1 cellular context compared by ENCODE assay signal in the genomic region with DNA sequence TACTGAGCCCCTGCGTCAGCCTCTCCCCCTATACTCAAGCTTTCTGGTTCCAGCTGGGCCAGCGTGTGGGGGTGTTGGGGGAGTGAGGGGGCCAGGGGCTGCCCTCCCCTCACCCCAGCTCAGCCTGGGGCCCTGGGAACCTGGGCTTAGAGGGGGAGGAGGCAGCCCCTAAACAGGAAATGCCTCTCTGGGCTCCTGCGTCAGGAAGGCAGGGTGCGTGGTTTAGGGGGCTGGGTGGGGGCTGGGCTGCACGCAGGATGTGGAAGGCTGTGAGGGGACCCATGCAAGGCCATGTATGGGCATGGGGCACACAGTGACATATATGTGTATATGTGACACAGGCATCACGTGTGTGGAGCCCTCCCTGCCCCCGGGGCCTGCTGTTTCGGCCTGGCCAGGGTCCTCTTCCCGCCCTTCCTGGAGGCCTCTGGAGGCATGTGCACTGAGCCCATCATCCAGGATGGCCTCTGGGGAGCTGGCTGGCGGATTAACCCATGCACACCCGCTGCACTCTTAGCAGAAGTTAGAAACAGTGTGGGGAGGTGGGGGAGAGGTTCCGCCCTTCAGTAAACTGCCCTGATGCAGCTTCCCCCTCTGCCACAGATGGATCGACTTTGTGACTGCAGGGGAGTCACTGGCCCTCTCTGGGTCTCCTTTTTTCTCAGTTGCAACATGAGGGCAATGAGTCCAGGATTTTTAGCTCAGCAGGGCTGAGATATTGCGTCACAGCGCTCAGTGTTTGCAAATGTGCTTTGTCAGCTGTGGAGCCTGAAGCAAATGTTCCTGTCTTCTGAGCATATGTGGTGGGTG.
A peak's percentile ranks its signal among the peaks of the same experiment; 100 is the strongest.
TF ChIP-seq lines count a peak whose summit lies in the region.

No MANE protein-coding gene starts in this region.

TF ChIP-seq in HepG2, 621 proteins besides CTCF, POLR2A, EP300 and RAD21 (continued from another document and continues in another):
- TF ChIP-seq, protein P1, sequence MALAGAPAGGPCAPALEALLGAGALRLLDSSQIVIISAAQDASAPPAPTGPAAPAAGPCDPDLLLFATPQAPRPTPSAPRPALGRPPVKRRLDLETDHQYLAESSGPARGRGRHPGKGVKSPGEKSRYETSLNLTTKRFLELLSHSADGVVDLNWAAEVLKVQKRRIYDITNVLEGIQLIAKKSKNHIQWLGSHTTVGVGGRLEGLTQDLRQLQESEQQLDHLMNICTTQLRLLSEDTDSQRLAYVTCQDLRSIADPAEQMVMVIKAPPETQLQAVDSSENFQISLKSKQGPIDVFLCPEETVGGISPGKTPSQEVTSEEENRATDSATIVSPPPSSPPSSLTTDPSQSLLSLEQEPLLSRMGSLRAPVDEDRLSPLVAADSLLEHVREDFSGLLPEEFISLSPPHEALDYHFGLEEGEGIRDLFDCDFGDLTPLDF (CRISPR knock-in tag; IDR thresholded peaks at IDR 0.05): 0 out of 2 replicates have a peak, but pooled peaks have one; percentile 18
- TF ChIP-seq ZNF10 (CRISPR knock-in tag; IDR thresholded peaks at IDR 0.05; ENCODE audit: borderline replicate concordance, low read depth) (no peak), KLF16 (CRISPR knock-in tag; IDR thresholded peaks at IDR 0.05) (no peak), ZFP36L1 (CRISPR knock-in tag; IDR thresholded peaks at IDR 0.05) (no peak), ZNF24 (IDR thresholded peaks at IDR 0.05) (no peak), PITX1 (CRISPR knock-in tag; IDR thresholded peaks at IDR 0.05) (no peak), SIN3A (IDR thresholded peaks at IDR 0.05; ENCODE audit: borderline replicate concordance, low read depth, low read length) (no peak), ZNF878 (CRISPR knock-in tag; IDR thresholded peaks at IDR 0.05) (no peak), GFI1 (CRISPR knock-in tag; IDR thresholded peaks at IDR 0.05; ENCODE audit: borderline replicate concordance) (0 out of 2 replicates have a peak, but pooled peaks have one; percentile 9), AGO1 (IDR thresholded peaks at IDR 0.05; ENCODE audit: low read depth, low read length, poor library complexity, severe bottlenecking) (no peak), CEBPG (CRISPR knock-in tag; IDR thresholded peaks at IDR 0.05) (peak; percentile 95), ZNF577 (CRISPR knock-in tag; IDR thresholded peaks at IDR 0.05; ENCODE audit: borderline replicate concordance, low read depth) (no peak), RARG (CRISPR knock-in tag; IDR thresholded peaks at IDR 0.05; ENCODE audit: low read depth) (no peak), ZNF207 (IDR thresholded peaks at IDR 0.05; ENCODE audit: borderline replicate concordance) (no peak), MTF1 (CRISPR knock-in tag; IDR thresholded peaks at IDR 0.05) (no peak), ZBTB20 (CRISPR knock-in tag; IDR thresholded peaks at IDR 0.05; ENCODE audit: borderline replicate concordance, low read depth) (no peak), TCF7 (IDR thresholded peaks at IDR 0.05; ENCODE audit: low read depth) (no peak), YEATS2 (CRISPR knock-in tag; IDR thresholded peaks at IDR 0.05; ENCODE audit: borderline replicate concordance) (0 out of 2 replicates have a peak, but pooled peaks have one; percentile 55), SKI (IDR thresholded peaks at IDR 0.05; ENCODE audit: partially characterized antibody) (no peak), DMAP1 (CRISPR knock-in tag; IDR thresholded peaks at IDR 0.05) (0 out of 2 replicates have a peak, but pooled peaks have one; percentile 15), GABPB1 (CRISPR knock-in tag; IDR thresholded peaks at IDR 0.05) (0 out of 2 replicates have a peak, but pooled peaks have one; percentile 7), ZFP82 (CRISPR knock-in tag; IDR thresholded peaks at IDR 0.05; ENCODE audit: borderline replicate concordance) (no peak), SALL2 (CRISPR knock-in tag; IDR thresholded peaks at IDR 0.05) (no peak), FOSL1 (CRISPR knock-in tag; IDR thresholded peaks at IDR 0.05; ENCODE audit: borderline replicate concordance) (no peak), ZNF605 (CRISPR knock-in tag; IDR thresholded peaks at IDR 0.05) (peak; percentile 21; the same call in 1 of the 2 replicates), DNMT3B (CRISPR knock-in tag; conservative IDR thresholded peaks at IDR 0.05) (no peak), ZNF180 (CRISPR knock-in tag; IDR thresholded peaks at IDR 0.05; ENCODE audit: borderline replicate concordance, low read depth) (no peak), KDM6A (CRISPR knock-in tag; IDR thresholded peaks at IDR 0.05; ENCODE audit: low read depth) (no peak), FIP1L1 (IDR thresholded peaks at IDR 0.05; ENCODE audit: borderline replicate concordance, insufficient read depth, low read depth, low read length) (no peak), ZFY (CRISPR knock-in tag; IDR thresholded peaks at IDR 0.05) (peak; percentile 74), ZNF496 (CRISPR knock-in tag; IDR thresholded peaks at IDR 0.05; ENCODE audit: insufficient replicate concordance) (no peak), KLF15 (CRISPR knock-in tag; IDR thresholded peaks at IDR 0.05; ENCODE audit: borderline replicate concordance) (no peak), ZNF543 (CRISPR knock-in tag; IDR thresholded peaks at IDR 0.05) (0 out of 2 replicates have a peak, but pooled peaks have one; percentile 26), ZNF44 (CRISPR knock-in tag; IDR thresholded peaks at IDR 0.05) (no peak), GABPA (IDR thresholded peaks at IDR 0.05; ENCODE audit: low read depth, low read length) (no peak), GABPA (CRISPR knock-in tag; IDR thresholded peaks at IDR 0.05; ENCODE audit: low read depth) (no peak), RFXAP (CRISPR knock-in tag; IDR thresholded peaks at IDR 0.05; ENCODE audit: borderline replicate concordance) (no peak), ZSCAN20 (CRISPR knock-in tag; IDR thresholded peaks at IDR 0.05; ENCODE audit: borderline replicate concordance) (no peak), KAT2B (IDR thresholded peaks at IDR 0.05; ENCODE audit: borderline replicate concordance, low read depth, low read length) (no peak), FOXA3 (CRISPR knock-in tag; IDR thresholded peaks at IDR 0.05) (0 out of 2 replicates have a peak, but pooled peaks have one; percentile 21)
- TF ChIP-seq, protein P2, sequence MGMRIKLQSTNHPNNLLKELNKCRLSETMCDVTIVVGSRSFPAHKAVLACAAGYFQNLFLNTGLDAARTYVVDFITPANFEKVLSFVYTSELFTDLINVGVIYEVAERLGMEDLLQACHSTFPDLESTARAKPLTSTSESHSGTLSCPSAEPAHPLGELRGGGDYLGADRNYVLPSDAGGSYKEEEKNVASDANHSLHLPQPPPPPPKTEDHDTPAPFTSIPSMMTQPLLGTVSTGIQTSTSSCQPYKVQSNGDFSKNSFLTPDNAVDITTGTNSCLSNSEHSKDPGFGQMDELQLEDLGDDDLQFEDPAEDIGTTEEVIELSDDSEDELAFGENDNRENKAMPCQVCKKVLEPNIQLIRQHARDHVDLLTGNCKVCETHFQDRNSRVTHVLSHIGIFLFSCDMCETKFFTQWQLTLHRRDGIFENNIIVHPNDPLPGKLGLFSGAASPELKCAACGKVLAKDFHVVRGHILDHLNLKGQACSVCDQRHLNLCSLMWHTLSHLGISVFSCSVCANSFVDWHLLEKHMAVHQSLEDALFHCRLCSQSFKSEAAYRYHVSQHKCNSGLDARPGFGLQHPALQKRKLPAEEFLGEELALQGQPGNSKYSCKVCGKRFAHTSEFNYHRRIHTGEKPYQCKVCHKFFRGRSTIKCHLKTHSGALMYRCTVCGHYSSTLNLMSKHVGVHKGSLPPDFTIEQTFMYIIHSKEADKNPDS (CRISPR knock-in tag; IDR thresholded peaks at IDR 0.05): no peak
- TF ChIP-seq, protein P3, sequence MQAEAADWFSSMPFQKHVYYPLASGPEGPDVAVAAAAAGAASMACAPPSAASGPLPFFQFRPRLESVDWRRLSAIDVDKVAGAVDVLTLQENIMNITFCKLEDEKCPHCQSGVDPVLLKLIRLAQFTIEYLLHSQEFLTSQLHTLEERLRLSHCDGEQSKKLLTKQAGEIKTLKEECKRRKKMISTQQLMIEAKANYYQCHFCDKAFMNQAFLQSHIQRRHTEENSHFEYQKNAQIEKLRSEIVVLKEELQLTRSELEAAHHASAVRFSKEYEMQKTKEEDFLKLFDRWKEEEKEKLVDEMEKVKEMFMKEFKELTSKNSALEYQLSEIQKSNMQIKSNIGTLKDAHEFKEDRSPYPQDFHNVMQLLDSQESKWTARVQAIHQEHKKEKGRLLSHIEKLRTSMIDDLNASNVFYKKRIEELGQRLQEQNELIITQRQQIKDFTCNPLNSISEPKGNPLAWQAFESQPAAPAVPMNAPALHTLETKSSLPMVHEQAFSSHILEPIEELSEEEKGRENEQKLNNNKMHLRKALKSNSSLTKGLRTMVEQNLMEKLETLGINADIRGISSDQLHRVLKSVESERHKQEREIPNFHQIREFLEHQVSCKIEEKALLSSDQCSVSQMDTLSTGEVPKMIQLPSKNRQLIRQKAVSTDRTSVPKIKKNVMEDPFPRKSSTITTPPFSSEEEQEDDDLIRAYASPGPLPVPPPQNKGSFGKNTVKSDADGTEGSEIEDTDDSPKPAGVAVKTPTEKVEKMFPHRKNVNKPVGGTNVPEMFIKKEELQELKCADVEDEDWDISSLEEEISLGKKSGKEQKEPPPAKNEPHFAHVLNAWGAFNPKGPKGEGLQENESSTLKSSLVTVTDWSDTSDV (CRISPR knock-in tag; IDR thresholded peaks at IDR 0.05): no peak
- TF ChIP-seq, protein P4, sequence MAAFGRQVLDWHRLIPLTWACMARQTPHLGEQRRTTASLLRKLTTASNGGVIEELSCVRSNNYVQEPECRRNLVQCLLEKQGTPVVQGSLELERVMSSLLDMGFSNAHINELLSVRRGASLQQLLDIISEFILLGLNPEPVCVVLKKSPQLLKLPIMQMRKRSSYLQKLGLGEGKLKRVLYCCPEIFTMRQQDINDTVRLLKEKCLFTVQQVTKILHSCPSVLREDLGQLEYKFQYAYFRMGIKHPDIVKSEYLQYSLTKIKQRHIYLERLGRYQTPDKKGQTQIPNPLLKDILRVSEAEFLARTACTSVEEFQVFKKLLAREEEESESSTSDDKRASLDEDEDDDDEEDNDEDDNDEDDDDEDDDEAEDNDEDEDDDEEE (CRISPR knock-in tag; IDR thresholded peaks at IDR 0.05): no peak
- TF ChIP-seq, protein P5, sequence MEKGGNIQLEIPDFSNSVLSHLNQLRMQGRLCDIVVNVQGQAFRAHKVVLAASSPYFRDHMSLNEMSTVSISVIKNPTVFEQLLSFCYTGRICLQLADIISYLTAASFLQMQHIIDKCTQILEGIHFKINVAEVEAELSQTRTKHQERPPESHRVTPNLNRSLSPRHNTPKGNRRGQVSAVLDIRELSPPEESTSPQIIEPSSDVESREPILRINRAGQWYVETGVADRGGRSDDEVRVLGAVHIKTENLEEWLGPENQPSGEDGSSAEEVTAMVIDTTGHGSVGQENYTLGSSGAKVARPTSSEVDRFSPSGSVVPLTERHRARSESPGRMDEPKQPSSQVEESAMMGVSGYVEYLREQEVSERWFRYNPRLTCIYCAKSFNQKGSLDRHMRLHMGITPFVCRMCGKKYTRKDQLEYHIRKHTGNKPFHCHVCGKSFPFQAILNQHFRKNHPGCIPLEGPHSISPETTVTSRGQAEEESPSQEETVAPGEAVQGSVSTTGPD (CRISPR knock-in tag; IDR thresholded peaks at IDR 0.05): no peak
- TF ChIP-seq, protein P6, sequence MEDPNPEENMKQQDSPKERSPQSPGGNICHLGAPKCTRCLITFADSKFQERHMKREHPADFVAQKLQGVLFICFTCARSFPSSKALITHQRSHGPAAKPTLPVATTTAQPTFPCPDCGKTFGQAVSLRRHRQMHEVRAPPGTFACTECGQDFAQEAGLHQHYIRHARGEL (CRISPR knock-in tag; IDR thresholded peaks at IDR 0.05): no peak
- TF ChIP-seq, protein P7, sequence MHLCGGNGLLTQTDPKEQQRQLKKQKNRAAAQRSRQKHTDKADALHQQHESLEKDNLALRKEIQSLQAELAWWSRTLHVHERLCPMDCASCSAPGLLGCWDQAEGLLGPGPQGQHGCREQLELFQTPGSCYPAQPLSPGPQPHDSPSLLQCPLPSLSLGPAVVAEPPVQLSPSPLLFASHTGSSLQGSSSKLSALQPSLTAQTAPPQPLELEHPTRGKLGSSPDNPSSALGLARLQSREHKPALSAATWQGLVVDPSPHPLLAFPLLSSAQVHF (CRISPR knock-in tag; IDR thresholded peaks at IDR 0.05): no peak
- TF ChIP-seq, protein P8, sequence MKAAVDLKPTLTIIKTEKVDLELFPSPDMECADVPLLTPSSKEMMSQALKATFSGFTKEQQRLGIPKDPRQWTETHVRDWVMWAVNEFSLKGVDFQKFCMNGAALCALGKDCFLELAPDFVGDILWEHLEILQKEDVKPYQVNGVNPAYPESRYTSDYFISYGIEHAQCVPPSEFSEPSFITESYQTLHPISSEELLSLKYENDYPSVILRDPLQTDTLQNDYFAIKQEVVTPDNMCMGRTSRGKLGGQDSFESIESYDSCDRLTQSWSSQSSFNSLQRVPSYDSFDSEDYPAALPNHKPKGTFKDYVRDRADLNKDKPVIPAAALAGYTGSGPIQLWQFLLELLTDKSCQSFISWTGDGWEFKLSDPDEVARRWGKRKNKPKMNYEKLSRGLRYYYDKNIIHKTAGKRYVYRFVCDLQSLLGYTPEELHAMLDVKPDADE (CRISPR knock-in tag; IDR thresholded peaks at IDR 0.05): no peak
- TF ChIP-seq, protein P9, sequence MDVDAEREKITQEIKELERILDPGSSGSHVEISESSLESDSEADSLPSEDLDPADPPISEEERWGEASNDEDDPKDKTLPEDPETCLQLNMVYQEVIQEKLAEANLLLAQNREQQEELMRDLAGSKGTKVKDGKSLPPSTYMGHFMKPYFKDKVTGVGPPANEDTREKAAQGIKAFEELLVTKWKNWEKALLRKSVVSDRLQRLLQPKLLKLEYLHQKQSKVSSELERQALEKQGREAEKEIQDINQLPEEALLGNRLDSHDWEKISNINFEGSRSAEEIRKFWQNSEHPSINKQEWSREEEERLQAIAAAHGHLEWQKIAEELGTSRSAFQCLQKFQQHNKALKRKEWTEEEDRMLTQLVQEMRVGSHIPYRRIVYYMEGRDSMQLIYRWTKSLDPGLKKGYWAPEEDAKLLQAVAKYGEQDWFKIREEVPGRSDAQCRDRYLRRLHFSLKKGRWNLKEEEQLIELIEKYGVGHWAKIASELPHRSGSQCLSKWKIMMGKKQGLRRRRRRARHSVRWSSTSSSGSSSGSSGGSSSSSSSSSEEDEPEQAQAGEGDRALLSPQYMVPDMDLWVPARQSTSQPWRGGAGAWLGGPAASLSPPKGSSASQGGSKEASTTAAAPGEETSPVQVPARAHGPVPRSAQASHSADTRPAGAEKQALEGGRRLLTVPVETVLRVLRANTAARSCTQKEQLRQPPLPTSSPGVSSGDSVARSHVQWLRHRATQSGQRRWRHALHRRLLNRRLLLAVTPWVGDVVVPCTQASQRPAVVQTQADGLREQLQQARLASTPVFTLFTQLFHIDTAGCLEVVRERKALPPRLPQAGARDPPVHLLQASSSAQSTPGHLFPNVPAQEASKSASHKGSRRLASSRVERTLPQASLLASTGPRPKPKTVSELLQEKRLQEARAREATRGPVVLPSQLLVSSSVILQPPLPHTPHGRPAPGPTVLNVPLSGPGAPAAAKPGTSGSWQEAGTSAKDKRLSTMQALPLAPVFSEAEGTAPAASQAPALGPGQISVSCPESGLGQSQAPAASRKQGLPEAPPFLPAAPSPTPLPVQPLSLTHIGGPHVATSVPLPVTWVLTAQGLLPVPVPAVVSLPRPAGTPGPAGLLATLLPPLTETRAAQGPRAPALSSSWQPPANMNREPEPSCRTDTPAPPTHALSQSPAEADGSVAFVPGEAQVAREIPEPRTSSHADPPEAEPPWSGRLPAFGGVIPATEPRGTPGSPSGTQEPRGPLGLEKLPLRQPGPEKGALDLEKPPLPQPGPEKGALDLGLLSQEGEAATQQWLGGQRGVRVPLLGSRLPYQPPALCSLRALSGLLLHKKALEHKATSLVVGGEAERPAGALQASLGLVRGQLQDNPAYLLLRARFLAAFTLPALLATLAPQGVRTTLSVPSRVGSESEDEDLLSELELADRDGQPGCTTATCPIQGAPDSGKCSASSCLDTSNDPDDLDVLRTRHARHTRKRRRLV (CRISPR knock-in tag; IDR thresholded peaks at IDR 0.05): no peak
- TF ChIP-seq, protein P10, sequence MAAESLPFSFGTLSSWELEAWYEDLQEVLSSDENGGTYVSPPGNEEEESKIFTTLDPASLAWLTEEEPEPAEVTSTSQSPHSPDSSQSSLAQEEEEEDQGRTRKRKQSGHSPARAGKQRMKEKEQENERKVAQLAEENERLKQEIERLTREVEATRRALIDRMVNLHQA (CRISPR knock-in tag; IDR thresholded peaks at IDR 0.05): no peak
